In genomic region chr21:44211978-44212377, GRCh38 we compare ENCODE assay signal across 19 cellular contexts. TPM values are rescaled to one million over a fixed set of nuclear protein-coding genes. Genes with fewer than 3 reads are reported as not detected.
"Had no signal": no experiment of that assay in that cellular context is flagged by ENCODE, and none has a peak within 500 bp of the region (broad histone marks: within the 10 kb centered on the region; RNA-seq: fewer than 3 reads in every experiment).

No MANE protein-coding gene starts in this region.

RNA-seq across cellular contexts. Expression of gene DNMT3L, which starts 49.7 kb away (rescaled TPM):
- total RNA-seq: colonic mucosa, dermis microvascular lymphatic vessel endothelial cell, esophagus mucosa, esophagus squamous epithelium, gastrocnemius medialis, glomerular endothelial cell, heart right ventricle, kidney epithelial cell, left cardiac atrium, left lung, left ventricle myocardium superior, lower leg skin, lower lobe of right lung, lung microvascular endothelial cell, mesenteric fat pad, mesothelial cell of epicardium, mucosa of descending colon, myocyte had no signal
- polyA plus RNA-seq: heart right ventricle, keratinocyte had no signal
